Comparison of ENCODE assay signal across 1 cellular context in the genomic region with DNA sequence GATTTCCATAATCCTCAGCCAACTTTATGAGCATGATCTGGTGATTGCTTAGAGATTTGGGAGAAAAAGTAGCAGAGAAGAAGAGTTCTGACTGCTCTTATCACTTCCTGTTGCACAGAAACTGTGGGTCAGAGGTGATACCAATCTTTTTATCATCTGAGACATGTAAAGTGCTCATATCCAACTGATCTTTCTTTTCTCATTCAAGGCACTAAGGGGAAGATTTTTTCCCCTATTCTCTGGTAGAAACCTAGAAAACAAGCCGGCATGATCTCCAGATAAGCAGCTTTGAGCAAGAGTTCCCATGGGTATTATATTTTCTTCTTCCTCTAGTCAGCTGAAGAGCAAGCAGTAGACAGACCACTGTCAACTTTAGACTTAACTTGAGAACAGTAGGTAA.
TF ChIP-seq lines count a peak whose summit lies in the region.

No MANE protein-coding gene starts in this region.

TF ChIP-seq in GM12878, 131 proteins besides CTCF, POLR2A, EP300 and RAD21:
- peak; percentile 53 for TF ChIP-seq NR2F1 (conservative IDR thresholded peaks at IDR 0.05)
- TF ChIP-seq, protein P1, sequence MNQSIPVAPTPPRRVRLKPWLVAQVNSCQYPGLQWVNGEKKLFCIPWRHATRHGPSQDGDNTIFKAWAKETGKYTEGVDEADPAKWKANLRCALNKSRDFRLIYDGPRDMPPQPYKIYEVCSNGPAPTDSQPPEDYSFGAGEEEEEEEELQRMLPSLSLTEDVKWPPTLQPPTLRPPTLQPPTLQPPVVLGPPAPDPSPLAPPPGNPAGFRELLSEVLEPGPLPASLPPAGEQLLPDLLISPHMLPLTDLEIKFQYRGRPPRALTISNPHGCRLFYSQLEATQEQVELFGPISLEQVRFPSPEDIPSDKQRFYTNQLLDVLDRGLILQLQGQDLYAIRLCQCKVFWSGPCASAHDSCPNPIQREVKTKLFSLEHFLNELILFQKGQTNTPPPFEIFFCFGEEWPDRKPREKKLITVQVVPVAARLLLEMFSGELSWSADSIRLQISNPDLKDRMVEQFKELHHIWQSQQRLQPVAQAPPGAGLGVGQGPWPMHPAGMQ (IDR thresholded peaks at IDR 0.05; ENCODE audit: borderline replicate concordance) = no peak
